18 cellular contexts compared by ENCODE assay signal in genomic region chr13:41579168-41579567, GRCh38.
DNase-seq lines count a peak whose midpoint lies in the region; ATAC-seq, FAIRE-seq and TF ChIP-seq lines count a peak whose summit lies in the region.
"Had no signal": no experiment of that assay in that cellular context is flagged by ENCODE, and none has a peak within 500 bp of the region (broad histone marks: within the 10 kb centered on the region; RNA-seq: fewer than 3 reads in every experiment).

No MANE protein-coding gene starts in this region.

- POLR2A ChIA-PET in HEK293T (lab: Yijun Ruan, JAX) = no interaction called here

- FAIRE-seq in D721Med (lab: Jason Lieb, UNC) = peak; percentile 48
- FAIRE-seq: GM12891, GM18507 had no signal

- no peak for ATAC-seq in HG03175 (IDR thresholded peaks at IDR 0.05; ENCODE audit: unreplicated experiment)
- ATAC-seq: CD8-positive, alpha-beta T cell; GM23338; HCT116 had no signal

- no peak for TF ChIP-seq CTCF in D721Med (IDR thresholded peaks at IDR 0.05; ENCODE audit: insufficient read depth, missing control alignments)

- CTCF ChIA-PET in HEK293T (lab: Yijun Ruan, JAX) = no interaction called here

- DNase-seq in D721Med (ENCODE audit: insufficient read length, low spot score) (no peak), HEK293T (ENCODE audit: extremely low spot score) (no peak), NCI-H2227 treated with DMSO at 0.1 percent for 48 hours (lab: John Stamatoyannopoulos, UW) (peak; percentile 25), NCI-H82 treated with DMSO at 0.1 percent for 48 hours (lab: John Stamatoyannopoulos, UW; ENCODE audit: unreplicated experiment) (peak; percentile 77), NCI-H2107 (lab: John Stamatoyannopoulos, UW) (no peak), mucosa of gallbladder (ENCODE audit: low spot score) (no peak)
- DNase-seq: CD4-positive, CD25-positive, alpha-beta regulatory T cell; CD8-positive, alpha-beta T cell; DMS53; DMS79 treated with DMSO at 0.1 percent for 48 hours; GF-D8; H9; HFFc6 had no signal

TF ChIP-seq in HEK293T, 16 proteins besides CTCF, POLR2A, EP300 and RAD21:
- TF ChIP-seq L3MBTL2 (conservative IDR thresholded peaks at IDR 0.05) (no peak), SP1 (IDR thresholded peaks at IDR 0.05) (no peak)
- TF ChIP-seq, protein P1, sequence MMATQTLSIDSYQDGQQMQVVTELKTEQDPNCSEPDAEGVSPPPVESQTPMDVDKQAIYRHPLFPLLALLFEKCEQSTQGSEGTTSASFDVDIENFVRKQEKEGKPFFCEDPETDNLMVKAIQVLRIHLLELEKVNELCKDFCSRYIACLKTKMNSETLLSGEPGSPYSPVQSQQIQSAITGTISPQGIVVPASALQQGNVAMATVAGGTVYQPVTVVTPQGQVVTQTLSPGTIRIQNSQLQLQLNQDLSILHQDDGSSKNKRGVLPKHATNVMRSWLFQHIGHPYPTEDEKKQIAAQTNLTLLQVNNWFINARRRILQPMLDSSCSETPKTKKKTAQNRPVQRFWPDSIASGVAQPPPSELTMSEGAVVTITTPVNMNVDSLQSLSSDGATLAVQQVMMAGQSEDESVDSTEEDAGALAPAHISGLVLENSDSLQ (IDR thresholded peaks at IDR 0.05) = peak; percentile 19; the same call in 1 of the 2 replicates

Comparison
In these comparisons a context has a peak if more than half of its experiments do, and no peak if none do; other contexts are left out.
1. DNase-seq: peak in NCI-H2227 treated with DMSO at 0.1 percent for 48 hours (single experiment) and NCI-H82 treated with DMSO at 0.1 percent for 48 hours (single experiment); none in D721Med (single experiment), HEK293T (single experiment), NCI-H2107 (single experiment) and mucosa of gallbladder (single experiment).